Comparison of ENCODE assay signal across 18 cellular contexts in genomic region chr11:128810784-128811514, GRCh38. TPM values are rescaled to one million over a fixed set of nuclear protein-coding genes. Genes with fewer than 3 reads are reported as not detected.
"Had no signal": no experiment of that assay in that cellular context is flagged by ENCODE, and none has a peak within 500 bp of the region (broad histone marks: within the 10 kb centered on the region; RNA-seq: fewer than 3 reads in every experiment).

No MANE protein-coding gene starts in this region.

- H3K27ac Mint-ChIP-seq: T-helper 2 cell treated with Interferon-gamma antibody and Interleukin-4, amounts not matched to agents 5 μg/mL and 100 μg/mL, for 36 hours had no signal

- DNase-seq: activated CD4-positive, alpha-beta T cell treated with anti-CD3 and anti-CD28 coated beads, Interleukin-2, amount 50 U/mL, for 4 hours; activated effector memory CD4-positive, alpha-beta T cell treated with anti-CD3 and anti-CD28 coated beads, Interleukin-2, amount 50 U/mL, for 16 hours; adrenal gland; colonic mucosa; effector CD4-positive, alpha-beta T cell; left ventricle myocardium superior; mesendoderm; ovary; stimulated activated CD4-positive, alpha-beta T cell treated with anti-CD3 and anti-CD28 coated beads, Interleukin-12 subunit alpha, Interleukin-12 subunit beta, amount 100 ng/mL, for 4 hours; stimulated activated naive CD4-positive, alpha-beta T cell treated with Interleukin-2 at 50 U/mL for 16 hours; testis had no signal

- H3K4me3 ChIP-seq: adrenal gland, colonic mucosa, gastroesophageal sphincter, ovary, testis had no signal

- H3K4me1 ChIP-seq: adrenal gland, colonic mucosa, gastroesophageal sphincter, testis had no signal

- H3K9me3 ChIP-seq: adrenal gland, colonic mucosa, gastroesophageal sphincter, ovary, testis had no signal

- H3K9me3 Mint-ChIP-seq: T-helper 2 cell treated with Interferon-gamma antibody and Interleukin-4, amounts not matched to agents 5 μg/mL and 100 μg/mL, for 36 hours had no signal

- H3K36me3 ChIP-seq: colonic mucosa, ovary had no signal

- FAIRE-seq: keratinocyte had no signal

- H3K4me3 Mint-ChIP-seq: T-helper 2 cell treated with Interferon-gamma antibody and Interleukin-4, amounts not matched to agents 5 μg/mL and 100 μg/mL, for 36 hours had no signal

- ATAC-seq: activated CD4-positive, CD25-positive, alpha-beta regulatory T cell treated with anti-CD3 and anti-CD28 coated beads, Interleukin-2, amount 50 U/mL, for 24 hours; gastroesophageal sphincter; left ventricle myocardium superior had no signal

- H3K27me3 ChIP-seq: adrenal gland, colonic mucosa, gastroesophageal sphincter, ovary, testis had no signal

- H3K27ac ChIP-seq: adrenal gland, colonic mucosa, epithelial cell of prostate, gastroesophageal sphincter, ovary, testis had no signal

RNA-seq across cellular contexts. Expression of gene KCNJ1, which starts 56.1 kb away (rescaled TPM):
- total RNA-seq: adrenal gland, cardiac septum, colonic mucosa, urinary bladder had no signal
- polyA plus RNA-seq: ovary had no signal
